Comparison of ENCODE assay signal across 8 cellular contexts in genomic region chr14:39432619-39433451, GRCh38. TPM values are rescaled to one million over a fixed set of nuclear protein-coding genes. Genes with fewer than 3 reads are reported as not detected.
A peak's percentile ranks its signal among the peaks of the same experiment; 100 is the strongest.
DNase-seq lines count a peak whose midpoint lies in the region; FAIRE-seq and TF ChIP-seq lines count a peak whose summit lies in the region.

No MANE protein-coding gene starts in this region.

- H3K4me3 ChIP-seq in transverse colon = peak overlapping the region; percentile 62 to 95 (median 73)

- intact Hi-C loops in transverse colon (cut with DNase I; ENCODE audit: low total_unique reads) = no loop called here

- peak; percentile 22; the same call in 1 of the 2 replicates for TF ChIP-seq POLR2A in H54 (IDR thresholded peaks at IDR 0.05; ENCODE audit: low read depth, low read length)
- peak; percentile 82 for TF ChIP-seq POLR2A in transverse colon (IDR thresholded peaks at IDR 0.05)

- H3K9me3 Mint-ChIP-seq in activated naive CD4-positive, alpha-beta T cell treated with anti-CD3 and anti-CD28 coated beads, Interleukin-2, amount 50 U/mL, for 24 hours = no peaks in the 10 kb centered on the region
- peaks cover 11% of the 10 kb centered on the region for H3K9me3 Mint-ChIP-seq in glutamatergic neuron (ENCODE audit: unreplicated experiment)

- H3K36me3 ChIP-seq in transverse colon = no peaks in the 10 kb centered on the region

- FAIRE-seq in H54 (lab: Jason Lieb, UNC) = peak; percentile 83

- 0% methylated on average over 5 to 28 of the region's 38 CpGs for WGBS in transverse colon (ENCODE audit: low coverage in 1 of 2), 2 donors

- H3K27ac ChIP-seq in transverse colon = peak overlapping the region; percentile 96 to 97 (median 97)

- peak overlapping the region; percentile 86 for H3K27ac Mint-ChIP-seq in activated naive CD4-positive, alpha-beta T cell treated with anti-CD3 and anti-CD28 coated beads, Interleukin-2, amount 50 U/mL, for 24 hours
- H3K27ac Mint-ChIP-seq in glutamatergic neuron (ENCODE audit: unreplicated experiment) = peak overlapping the region; percentile 48

- in situ Hi-C loops in transverse colon (cut with MboI; ENCODE audit: low pct_ligation_motif_present in 1 of 4, low pct_unique_long_range_greater_than_20kb in 1 of 4, low sequenced_read_pairs in 3 of 4) = loop anchor here in 1 of 4 donors (10.0 kb wide), 1 partner anchor 258 kb away; the partner anchor contains the start of genes PNN and TRAPPC6B

- no peaks in the 10 kb centered on the region for H3K36me3 Mint-ChIP-seq in activated naive CD4-positive, alpha-beta T cell treated with anti-CD3 and anti-CD28 coated beads, Interleukin-2, amount 50 U/mL, for 24 hours
- H3K36me3 Mint-ChIP-seq in glutamatergic neuron (ENCODE audit: unreplicated experiment) = no peaks in the 10 kb centered on the region

- DNase-seq in GM04504 (ENCODE audit: low read depth) (peak; percentile 40), H54 (ENCODE audit: insufficient read length, low spot score) (peak; percentile 64), LHCN-M2 (ENCODE audit: low read depth) (peak; percentile 75), RPMI7951 (ENCODE audit: low read depth) (peak; percentile 81), glutamatergic neuron (peak; percentile 79), occipital lobe (lab: John Stamatoyannopoulos, UW) (peak; percentile 88), transverse colon (peak; percentile 95)

- peaks cover 15 to 38% (median 22%) of the 10 kb centered on the region in 4 donors for H3K4me1 ChIP-seq in transverse colon

- no peaks in the 10 kb centered on the region for H3K27me3 Mint-ChIP-seq in activated naive CD4-positive, alpha-beta T cell treated with anti-CD3 and anti-CD28 coated beads, Interleukin-2, amount 50 U/mL, for 24 hours
- H3K27me3 Mint-ChIP-seq in glutamatergic neuron (ENCODE audit: unreplicated experiment) = peaks cover 3% of the 10 kb centered on the region

- H3K4me3 Mint-ChIP-seq in activated naive CD4-positive, alpha-beta T cell treated with anti-CD3 and anti-CD28 coated beads, Interleukin-2, amount 50 U/mL, for 24 hours = peak overlapping the region; percentile 99
- H3K4me3 Mint-ChIP-seq in glutamatergic neuron (ENCODE audit: unreplicated experiment) = peak overlapping the region; percentile 89

- no peaks in the 10 kb centered on the region for H3K9me3 ChIP-seq in transverse colon

- H3K4me1 Mint-ChIP-seq in activated naive CD4-positive, alpha-beta T cell treated with anti-CD3 and anti-CD28 coated beads, Interleukin-2, amount 50 U/mL, for 24 hours = peaks cover 41% of the 10 kb centered on the region
- peaks cover 15% of the 10 kb centered on the region for H3K4me1 Mint-ChIP-seq in glutamatergic neuron (ENCODE audit: low read depth, unreplicated experiment)

- no peaks in the 10 kb centered on the region for H3K27me3 ChIP-seq in transverse colon

- TF ChIP-seq EP300 in transverse colon (IDR thresholded peaks at IDR 0.05; ENCODE audit: low read depth) = peak; percentile 56

- TF ChIP-seq CTCF in glutamatergic neuron (IDR thresholded peaks at IDR 0.05; ENCODE audit: partially characterized antibody, unreplicated experiment) = no peak
- peak in 2 of 5 experiments; percentile 13 to 39 for TF ChIP-seq CTCF in transverse colon (IDR thresholded peaks at IDR 0.05)

RNA-seq across cellular contexts. Expression of gene FBXO33, which starts 0.6 kb away (rescaled TPM):
- total RNA-seq in LHCN-M2 (2014; rRNA removed) (12.8 and 18.1 TPM in 2 replicates), glutamatergic neuron (ENCODE audit: unreplicated experiment) (4.7 TPM), occipital lobe (26.8 TPM), transverse colon (10 to 100 TPM in 1 of 4 donors, 1 to 10 TPM in 3; 4.5 to 12.1 (median 9.7) TPM)
- polyA plus RNA-seq in LHCN-M2 (2012) = 5.0 TPM
- 11.5 and 13.1 TPM in 2 replicates for total RNA-seq in RPMI7951 (2014; rRNA removed; shearing (Covaris generic))

Comparison
In these comparisons a context has a peak if more than half of its experiments do, and no peak if none do; other contexts are left out.
1. Peak in every context shown above with its lines: DNase-seq, H3K4me3 ChIP-seq and H3K27ac ChIP-seq.
2. DNase-seq: peak in every context shown above with its lines; median percentile 95 in transverse colon; 88 in occipital lobe; 81 in RPMI7951; 79 in glutamatergic neuron; 75 in LHCN-M2; 64 in H54; 40 in GM04504.